Comparison of ENCODE assay signal across 1 cellular context in genomic region chr6:5850848-5851255, GRCh38.
TF ChIP-seq lines count a peak whose summit lies in the region.

No MANE protein-coding gene starts in this region.

TF ChIP-seq in K562, 482 proteins besides CTCF, POLR2A, EP300 and RAD21 (continued from another document):
- TF ChIP-seq ZBTB11 (CRISPR knock-in tag; IDR thresholded peaks at IDR 0.05) = no peak
- TF ChIP-seq BCLAF1 (IDR thresholded peaks at IDR 0.05; ENCODE audit: borderline replicate concordance in 1 of 2, control insufficient read depth in 1 of 2, low read depth in 2 of 2, low read length in 1 of 2) = no peak
- TF ChIP-seq E2F6 (IDR thresholded peaks at IDR 0.05; ENCODE audit: borderline replicate concordance in 1 of 2, extremely low read depth in 1 of 2, insufficient read depth in 1 of 2, insufficient read length in 1 of 2, low read depth in 1 of 2, low read length in 1 of 2, poor library complexity in 1 of 2, severe bottlenecking in 1 of 2) = no peak
